22 cellular contexts compared by ENCODE assay signal in genomic region chr22:45480717-45481116, GRCh38.
"Had no signal": no experiment of that assay in that cellular context is flagged by ENCODE, and none has a peak within 500 bp of the region (broad histone marks: within the 10 kb centered on the region; RNA-seq: fewer than 3 reads in every experiment).

No MANE protein-coding gene starts in this region.

- H3K4me2 ChIP-seq: hepatocyte, neural progenitor cell had no signal

- H3K9ac ChIP-seq: neural progenitor cell had no signal

- H3K27ac ChIP-seq: hepatocyte, left ventricle myocardium inferior, neural progenitor cell, ovary, right atrium auricular region, sigmoid colon, spleen, suprapubic skin, thoracic aorta, tibial artery, upper lobe of right lung had no signal

- H3K27me3 ChIP-seq: hepatocyte, neural progenitor cell, ovary, right atrium auricular region, suprapubic skin, tibial artery had no signal

- FAIRE-seq: small intestine had no signal

- DNase-seq: islet precursor cell; left ventricle myocardium inferior; mesendoderm; naive B cell; natural killer cell; nephron progenitor cell; ovary; sigmoid colon; small intestine; stimulated activated CD4-positive, alpha-beta T cell treated with anti-CD3 and anti-CD28 coated beads, Interleukin-4, amount 100 ng/mL, for 24 hours; stimulated activated naive CD4-positive, alpha-beta T cell; trophoblast cell had no signal

- H2AFZ ChIP-seq: hepatocyte, neural progenitor cell had no signal

- H3K79me2 ChIP-seq: hepatocyte had no signal

- H3K9me3 ChIP-seq: left ventricle myocardium inferior, ovary, right atrium auricular region, sigmoid colon, suprapubic skin, thoracic aorta, tibial artery, upper lobe of right lung had no signal

- H3K36me3 ChIP-seq: left ventricle myocardium inferior, neural progenitor cell, ovary, right atrium auricular region, sigmoid colon, spleen, suprapubic skin, thoracic aorta, tibial artery, upper lobe of right lung had no signal

- H3K4me3 ChIP-seq: hepatocyte, left ventricle myocardium inferior, lung, neural progenitor cell, ovary, right atrium auricular region, sigmoid colon, spleen, suprapubic skin, thoracic aorta, tibial artery, upper lobe of right lung had no signal

- H3K4me1 ChIP-seq: sigmoid colon, spleen, upper lobe of right lung had no signal

- ATAC-seq: natural killer cell; stimulated activated effector memory CD8-positive, alpha-beta T cell treated with anti-CD3 and anti-CD28 coated beads, Interleukin-12 subunit alpha, Interleukin-12 subunit beta, amount 100 ng/mL, for 72 hours; upper lobe of right lung had no signal
